In the genomic region with DNA sequence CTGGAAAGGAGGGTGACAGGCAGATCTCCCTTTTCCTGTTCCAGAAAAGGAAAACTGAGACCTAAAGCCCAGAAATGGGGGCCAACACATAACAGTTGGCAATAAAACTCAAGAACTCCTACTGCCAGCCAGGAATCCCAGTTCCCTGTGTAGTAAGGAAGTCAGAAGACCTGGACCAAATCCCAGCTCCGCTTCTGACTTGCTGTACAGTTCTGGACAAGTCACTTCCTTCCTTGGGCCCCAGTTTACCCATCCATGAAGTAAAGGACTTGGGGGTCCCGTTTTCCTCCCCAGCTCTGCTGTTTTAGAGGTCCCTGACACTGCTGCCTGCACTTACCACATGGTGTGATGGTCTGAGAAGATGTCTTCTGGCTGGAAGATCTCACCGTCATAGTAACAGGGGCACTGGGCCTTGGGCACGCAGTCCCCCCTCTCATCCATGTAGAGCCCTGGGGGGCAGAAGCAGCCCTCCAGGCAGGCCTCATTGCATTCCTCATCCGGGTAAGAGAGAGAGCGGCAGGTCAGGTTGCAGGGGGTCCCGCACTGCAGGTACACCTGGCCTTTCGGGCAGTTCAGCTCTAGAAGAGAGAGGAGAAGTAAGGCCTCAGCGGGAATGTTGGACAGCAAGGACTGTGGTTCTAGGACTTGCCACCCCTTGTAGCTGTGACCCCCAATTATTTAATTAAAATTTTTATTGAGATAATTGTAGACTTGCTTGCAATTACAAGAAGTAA, we compare ENCODE assay signal across 27 cellular contexts.
"Had no signal": no experiment of that assay in that cellular context is flagged by ENCODE, and none has a peak within 500 bp of the region (broad histone marks: within the 10 kb centered on the region; RNA-seq: fewer than 3 reads in every experiment).

No MANE protein-coding gene starts in this region.

- DNase-seq: cortex of kidney; effector CD4-positive, alpha-beta T cell; gastrocnemius medialis; head of caudate nucleus; mucosa of descending colon; naive B cell; ovary; psoas muscle; right cardiac atrium; sigmoid colon; stimulated activated CD4-positive, alpha-beta T cell treated with anti-CD3 and anti-CD28 coated beads, Interleukin-15, amount 100 ng/mL, for 24 hours; stimulated activated CD4-positive, alpha-beta T cell treated with anti-CD3 and anti-CD28 coated beads, Interleukin-2, amount 100 ng/mL, for 48 hours; stimulated activated naive CD4-positive, alpha-beta T cell; stimulated activated naive CD8-positive, alpha-beta T cell treated with anti-CD3 and anti-CD28 coated beads, Interleukin-15, amount 100 ng/mL, for 72 hours; transverse colon; upper lobe of right lung; uterus had no signal

- H3K9me3 ChIP-seq: gastrocnemius medialis, mucosa of descending colon, ovary, psoas muscle, sigmoid colon, suprapubic skin, transverse colon, upper lobe of right lung, uterus had no signal

- H3K9me3 Mint-ChIP-seq: memory B cell; mesothelial cell of epicardium; natural killer cell treated with Interleukin-12 subunit alpha and Interleukin-12 subunit beta and Interleukin-15 and Interleukin-18, amount 100 ng/mL, for 72 hours; neural crest cell; stimulated activated naive CD8-positive, alpha-beta T cell treated with anti-CD3 and anti-CD28 coated beads, Interleukin-15, amount 100 ng/mL, for 72 hours had no signal

- H3K36me3 ChIP-seq: gastrocnemius medialis, ovary, sigmoid colon, suprapubic skin, transverse colon, upper lobe of right lung, uterus had no signal

- H3K27ac Mint-ChIP-seq: memory B cell; naive B cell; natural killer cell treated with Interleukin-12 subunit alpha and Interleukin-12 subunit beta and Interleukin-15 and Interleukin-18, amount 100 ng/mL, for 72 hours; stimulated activated naive CD8-positive, alpha-beta T cell treated with anti-CD3 and anti-CD28 coated beads, Interleukin-15, amount 100 ng/mL, for 72 hours had no signal

- H3K4me1 Mint-ChIP-seq: memory B cell; stimulated activated naive CD8-positive, alpha-beta T cell treated with anti-CD3 and anti-CD28 coated beads, Interleukin-15, amount 100 ng/mL, for 72 hours had no signal

- H3K4me3 Mint-ChIP-seq: memory B cell; mesothelial cell of epicardium; naive B cell; natural killer cell treated with Interleukin-12 subunit alpha and Interleukin-12 subunit beta and Interleukin-15 and Interleukin-18, amount 100 ng/mL, for 72 hours; neural crest cell; stimulated activated naive CD8-positive, alpha-beta T cell treated with anti-CD3 and anti-CD28 coated beads, Interleukin-15, amount 100 ng/mL, for 72 hours had no signal

- H3K4me1 ChIP-seq: gastrocnemius medialis, psoas muscle had no signal

- H3K27me3 Mint-ChIP-seq: stimulated activated naive CD8-positive, alpha-beta T cell treated with anti-CD3 and anti-CD28 coated beads, Interleukin-15, amount 100 ng/mL, for 72 hours had no signal

- H3K27me3 ChIP-seq: ovary, upper lobe of right lung, uterus had no signal

- H3K36me3 Mint-ChIP-seq: memory B cell; mesothelial cell of epicardium; naive B cell; natural killer cell treated with Interleukin-12 subunit alpha and Interleukin-12 subunit beta and Interleukin-15 and Interleukin-18, amount 100 ng/mL, for 72 hours had no signal

- H3K4me3 ChIP-seq: dorsolateral prefrontal cortex, gastrocnemius medialis, lung, mucosa of descending colon, ovary, psoas muscle, sigmoid colon, skin epidermis, suprapubic skin, transverse colon, upper lobe of right lung, uterus had no signal

- H3K27ac ChIP-seq: dorsolateral prefrontal cortex, epithelial cell of prostate, gastrocnemius medialis, ovary, psoas muscle, sigmoid colon, skin epidermis, suprapubic skin, transverse colon, uterus had no signal

- ATAC-seq: esophagus mucosa; gastrocnemius medialis; mucosa of descending colon; natural killer cell treated with Interleukin-12 subunit alpha and Interleukin-12 subunit beta and Interleukin-15 and Interleukin-18, amount 100 ng/mL, for 72 hours; psoas muscle; stimulated activated naive CD8-positive, alpha-beta T cell treated with anti-CD3 and anti-CD28 coated beads, Interleukin-15, amount 100 ng/mL, for 72 hours had no signal
